Comparison of ENCODE assay signal across 8 cellular contexts in genomic region chr5:91182763-91183162, GRCh38.
A peak's percentile ranks its signal among the peaks of the same experiment; 100 is the strongest.
DNase-seq lines count a peak whose midpoint lies in the region; ATAC-seq and TF ChIP-seq lines count a peak whose summit lies in the region.

No MANE protein-coding gene starts in this region.

- WGBS in endodermal cell (ENCODE audit: insufficient coverage in 1 of 2, insufficient read length in 1 of 2), 2 experiments = 58 to 71% methylated on average over 3 to 4 of the region's 4 CpGs

- no peaks in the 10 kb centered on the region for H3K79me2 ChIP-seq in ACC112 (ENCODE audit: control insufficient read depth, insufficient read depth, low read length, unreplicated experiment)

- H3K27ac ChIP-seq in ACC112 (ENCODE audit: low read depth, low read length) (no peak overlapping the region), endodermal cell (ENCODE audit: low read depth, low read length) (no peak overlapping the region)

- no peaks in the 10 kb centered on the region for H3K27me3 Mint-ChIP-seq in endodermal cell (ENCODE audit: insufficient read depth)

- no peaks in the 10 kb centered on the region for H3K36me3 ChIP-seq in ACC112 (ENCODE audit: insufficient read depth, low read length)
- no peaks in the 10 kb centered on the region for H3K36me3 ChIP-seq in endodermal cell (ENCODE audit: control insufficient read depth, insufficient read depth, low read length)

- H2AFZ ChIP-seq in ACC112 (ENCODE audit: low read length, unreplicated experiment) = peak overlapping the region; percentile 78

- no peaks in the 10 kb centered on the region for H3K27me3 ChIP-seq in ACC112 (ENCODE audit: insufficient read depth, low read length)
- H3K27me3 ChIP-seq in endodermal cell (ENCODE audit: control insufficient read depth, insufficient read depth, low read length, poor library complexity, severe bottlenecking) = no peaks in the 10 kb centered on the region

- H3K27ac Mint-ChIP-seq in endodermal cell = peak overlapping the region; percentile 8

- H3K4me1 ChIP-seq in ACC112 (ENCODE audit: control insufficient read depth, insufficient read depth, low read length, unreplicated experiment) (peaks cover 23% of the 10 kb centered on the region), endodermal cell (ENCODE audit: control insufficient read depth, insufficient read depth, low read length) (no peaks in the 10 kb centered on the region)

- no peaks in the 10 kb centered on the region for H3K36me3 Mint-ChIP-seq in endodermal cell (ENCODE audit: low read depth)

- H3K9me3 Mint-ChIP-seq in endodermal cell = no peaks in the 10 kb centered on the region

- ATAC-seq in GM19324 (IDR thresholded peaks at IDR 0.05; ENCODE audit: low FRiP score, unreplicated experiment) (peak; percentile 45), HG03565 (IDR thresholded peaks at IDR 0.05; ENCODE audit: unreplicated experiment) (peak; percentile 76), GM19467 (IDR thresholded peaks at IDR 0.05; ENCODE audit: unreplicated experiment) (no peak)

- H3K4me3 ChIP-seq in ACC112 (ENCODE audit: low read depth, low read length) (no peak overlapping the region), endodermal cell (ENCODE audit: low read length) (no peak overlapping the region), skeletal muscle cell (ENCODE audit: low read depth, low read length) (no peak overlapping the region)

- H3K4me1 Mint-ChIP-seq in endodermal cell = peaks cover 3% of the 10 kb centered on the region

- peak; percentile 42 for TF ChIP-seq CTCF in endodermal cell (conservative IDR thresholded peaks at IDR 0.05)

- H3K4me3 Mint-ChIP-seq in endodermal cell = no peak overlapping the region

- peak; percentile 50 for DNase-seq in endodermal cell
- peak; percentile 47 for DNase-seq in skeletal muscle cell (ENCODE audit: low read depth)
- DNase-seq in NCI-H1105 treated with DMSO at 0.1 percent for 48 hours (lab: John Stamatoyannopoulos, UW) = no peak
- DNase-seq in OCI-M2 (lab: John Stamatoyannopoulos, UW; ENCODE audit: unreplicated experiment) = no peak

- no peak overlapping the region for H3K9ac ChIP-seq in endodermal cell (ENCODE audit: extremely low read depth, low read length, poor library complexity, severe bottlenecking)

- no peaks in the 10 kb centered on the region for H3K9me3 ChIP-seq in endodermal cell (ENCODE audit: control insufficient read depth, low read length)

Comparison
In these comparisons a context has a peak if more than half of its experiments do, and no peak if none do; other contexts are left out.
1. DNase-seq: peak in endodermal cell (single experiment) and skeletal muscle cell (single experiment); none in NCI-H1105 treated with DMSO at 0.1 percent for 48 hours (single experiment) and OCI-M2 (single experiment).